ENCODE assay signal across 23 cellular contexts in the genomic region with DNA sequence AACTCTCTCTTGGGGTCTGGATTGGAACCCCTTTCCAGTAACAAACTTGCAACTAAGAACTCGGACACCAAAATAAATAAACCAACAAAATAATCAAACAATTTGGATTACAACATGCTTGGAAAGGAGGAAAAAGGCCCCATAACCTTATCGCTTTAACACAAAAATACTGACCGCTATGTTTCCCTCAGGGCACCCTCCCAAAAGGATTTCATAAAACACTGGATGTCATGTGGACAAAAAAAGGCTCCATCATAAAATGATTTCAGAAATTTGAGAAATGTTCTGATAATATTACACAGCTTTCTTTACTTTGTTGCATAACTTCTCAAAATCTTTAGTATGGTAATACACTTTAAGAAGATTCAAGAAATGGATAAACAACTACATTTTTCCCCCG.
"Had no signal": no experiment of that assay in that cellular context is flagged by ENCODE, and none has a peak within 500 bp of the region (broad histone marks: within the 10 kb centered on the region; RNA-seq: fewer than 3 reads in every experiment).

No MANE protein-coding gene starts in this region.

- H3K27ac ChIP-seq: ascending aorta, body of pancreas, Peyer's patch, RWPE1 had no signal

- DNase-seq: activated CD4-positive, alpha-beta T cell treated with anti-CD3 and anti-CD28 coated beads for 48 hours; activated CD4-positive, alpha-beta T cell treated with anti-CD3 and anti-CD28 coated beads, Interleukin-2, amount 50 U/mL, for 4 hours; activated CD4-positive, CD25-positive, alpha-beta regulatory T cell treated with anti-CD3 and anti-CD28 coated beads, Interleukin-2, amount 50 U/mL, for 72 hours; activated CD8-positive, alpha-beta memory T cell treated with anti-CD3 and anti-CD28 coated beads, Interleukin-2, amount 50 U/mL, for 48 hours; activated CD8-positive, alpha-beta T cell treated with anti-CD3 and anti-CD28 coated beads, Interleukin-2, amount 10 ng/mL, durations not matched to agents 7 days and 5 days; activated naive CD4-positive, alpha-beta T cell treated with anti-CD3 and anti-CD28 coated beads, Interleukin-2, amount 50 U/mL, for 16 hours; activated naive CD8-positive, alpha-beta T cell treated with anti-CD3 and anti-CD28 coated beads, Interleukin-2, amount 10 ng/mL, durations not matched to agents 7 days and 5 days; activated T-cell treated with anti-CD3 and anti-CD28 coated beads, Interleukin-2, amount 50 U/mL, for 1 hour; IMR-90; KG1; NCI-H1048; NCI-H1417; NCI-H2029; NCI-H2107; NCI-H226; NCI-H526; NK-92 treated with Interleukin-12 subunit alpha and Interleukin-12 subunit beta, amount 100 ng/mL, for 24 hours; Peyer's patch; SHP77 treated with DMSO at 0.1 percent for 48 hours had no signal

- H3K36me3 ChIP-seq: ascending aorta, Peyer's patch had no signal

- H3K9me3 ChIP-seq: ascending aorta, body of pancreas, Peyer's patch had no signal

- H3K4me1 ChIP-seq: ascending aorta, body of pancreas, Peyer's patch had no signal

- H3K4me3 ChIP-seq: ascending aorta, body of pancreas, Peyer's patch had no signal

- H3K27me3 ChIP-seq: ascending aorta, body of pancreas, Peyer's patch had no signal

- ATAC-seq: activated CD8-positive, alpha-beta T cell treated with anti-CD3 and anti-CD28 coated beads, Interleukin-2, amount 10 ng/mL, durations not matched to agents 7 days and 5 days; body of pancreas; WTC11 had no signal
